32 cellular contexts compared by ENCODE assay signal in genomic region chr2:23273786-23274185, GRCh38.
DNase-seq lines count a peak whose midpoint lies in the region; ATAC-seq, FAIRE-seq and TF ChIP-seq lines count a peak whose summit lies in the region.
"Had no signal": no experiment of that assay in that cellular context is flagged by ENCODE, and none has a peak within 500 bp of the region (broad histone marks: within the 10 kb centered on the region; RNA-seq: fewer than 3 reads in every experiment).

No MANE protein-coding gene starts in this region.

- no peaks in the 10 kb centered on the region for H3K9me2 ChIP-seq in PC-9 (ENCODE audit: insufficient read depth)

- H3K4me3 ChIP-seq in A549 = no peak overlapping the region
- H3K4me3 ChIP-seq in RWPE2 (ENCODE audit: severe bottlenecking) = no peak overlapping the region
- no peak overlapping the region for H3K4me3 ChIP-seq in PC-9
- no peak overlapping the region for H3K4me3 ChIP-seq in right lobe of liver
- H3K4me3 ChIP-seq: BLaER1, gastroesophageal sphincter, GM23338, left lung, smooth muscle cell, stomach, tibial artery had no signal

- peak in 1 of 2 experiments; percentile 54; a peak in 3 of 6 replicates for ATAC-seq in A549
- ATAC-seq in RWPE2 (ENCODE audit: low read depth) = peak; percentile 91
- ATAC-seq in right lobe of liver = no peak
- ATAC-seq: activated CD4-positive, alpha-beta T cell treated with anti-CD3 and anti-CD28 coated beads for 36 hours; gastroesophageal sphincter; GM23338; left lung; naive thymus-derived CD8-positive, alpha-beta T cell had no signal

- intact Hi-C loops in PC-9 (cut with micrococcal nuclease; ENCODE audit: unreplicated experiment) (no loop called here), right lobe of liver (cut with DNase I) (no loop called here)

- peak in 1 of 2 experiments; percentile 13 for DNase-seq in A549 (ENCODE audit: low read depth in 1 of 2, low spot score in 1 of 2)
- peak; percentile 44 for DNase-seq in HCEC 1CT
- DNase-seq in RWPE2 (ENCODE audit: low spot score) = no peak
- peak; percentile 87 for DNase-seq in kidney tubule cell (ENCODE audit: low spot score)
- no peak for DNase-seq in PC-9
- DNase-seq in right lobe of liver = no peak
- DNase-seq in NOMO-1 treated with DMSO at 0.1 percent for 48 hours (lab: John Stamatoyannopoulos, UW; ENCODE audit: unreplicated experiment) = no peak
- DNase-seq: activated CD4-positive, alpha-beta T cell treated with anti-CD3 and anti-CD28 coated beads for 36 hours; activated effector memory CD4-positive, alpha-beta T cell treated with anti-CD3 and anti-CD28 coated beads, Interleukin-2, amount 50 U/mL, for 16 hours; activated naive CD8-positive, alpha-beta T cell treated with anti-CD3 and anti-CD28 coated beads for 36 hours; activated T-cell treated with anti-CD3 and anti-CD28 coated beads, Interleukin-2, amount 50 U/mL, for 1 hour; central memory CD4-positive, alpha-beta T cell; dermis blood vessel endothelial cell; DND-41; hippocampal formation; IMR-90; left lung; naive thymus-derived CD8-positive, alpha-beta T cell; NCI-H1092 treated with DMSO at 0.1 percent for 48 hours; NCI-H187; NCI-H526 treated with DMSO at 0.1 percent for 48 hours; occipital lobe; stimulated activated CD4-positive, alpha-beta T cell treated with anti-CD3 and anti-CD28 coated beads, Interleukin-1b, Interleukin-23, amount 100 ng/mL, for 48 hours; stomach; tibial artery had no signal

- H3K36me3 ChIP-seq in RWPE2 (ENCODE audit: low read depth) = no peaks in the 10 kb centered on the region
- H3K36me3 ChIP-seq in PC-9 (ENCODE audit: low read depth) = no peaks in the 10 kb centered on the region
- no peaks in the 10 kb centered on the region for H3K36me3 ChIP-seq in right lobe of liver
- H3K36me3 ChIP-seq: BLaER1, gastroesophageal sphincter, left lung, stomach, tibial artery had no signal

- H3K27ac ChIP-seq in A549 (no peak overlapping the region), RWPE2 (ENCODE audit: poor library complexity, severe bottlenecking) (no peak overlapping the region), PC-9 (no peak overlapping the region), right lobe of liver (no peak overlapping the region)
- H3K27ac ChIP-seq: BLaER1, gastroesophageal sphincter, left lung, stomach, tibial artery had no signal

- no peak for TF ChIP-seq EP300 in A549 (IDR thresholded peaks at IDR 0.05)

- H4K20me1 ChIP-seq in PC-9 (ENCODE audit: insufficient read depth) = no peaks in the 10 kb centered on the region; the same call in 1 of the 2 replicates
- H4K20me1 ChIP-seq: BLaER1 had no signal

- BruUV-seq in PC-9 (replicated peaks; lab: Mats Ljungman, UMichigan) = no TSS peak

- peak; percentile 59 for FAIRE-seq in A549 (lab: Jason Lieb, UNC)
- FAIRE-seq: astrocyte, GM12892, RCC 7860 had no signal

- CTCF ChIA-PET in A549 (lab: Yijun Ruan, JAX) = interaction anchor here (1.3 kb wide), 1 partner anchor 19 kb away, joined by 3 read pairs; no protein-coding TSS in a partner anchor
- CTCF ChIA-PET in PC-9 (lab: Charles Lee) = no interaction called here

- no peak overlapping the region for H2AFZ ChIP-seq in PC-9
- H2AFZ ChIP-seq: GM23338 had no signal

- H3K9me3 ChIP-seq in A549 (no peaks in the 10 kb centered on the region), RWPE2 (ENCODE audit: severe bottlenecking) (no peaks in the 10 kb centered on the region), PC-9 (ENCODE audit: insufficient read depth, low read depth) (no peaks in the 10 kb centered on the region), right lobe of liver (no peaks in the 10 kb centered on the region)
- H3K9me3 ChIP-seq: BLaER1, gastroesophageal sphincter, left lung, stomach, tibial artery had no signal

- no peak for TF ChIP-seq RAD21 in A549 (conservative IDR thresholded peaks at IDR 0.05 in 1 of 2, IDR thresholded peaks at IDR 0.05 in 1 of 2)

- peaks cover 24% of the 10 kb centered on the region for H3K4me1 ChIP-seq in A549
- H3K4me1 ChIP-seq in RWPE2 (ENCODE audit: insufficient read depth, poor library complexity, severe bottlenecking) = no peaks in the 10 kb centered on the region
- no peaks in the 10 kb centered on the region for H3K4me1 ChIP-seq in PC-9 (replicated peaks; ENCODE audit: insufficient read depth)
- peaks cover 0 to 9% (median 0%) of the 10 kb centered on the region in 4 donors for H3K4me1 ChIP-seq in right lobe of liver
- H3K4me1 ChIP-seq: BLaER1, left lung, stomach had no signal

- POLR2A ChIA-PET in A549 (lab: Yijun Ruan, JAX) (no interaction called here), PC-9 (lab: Charles Lee; ENCODE audit: unreplicated experiment) (no interaction called here)

- 70% methylated on average over 3 of the region's 3 CpGs for WGBS in A549 (ENCODE audit: missing lambda C conversion rate)
- 81% methylated on average over 3 of the region's 3 CpGs for WGBS in right lobe of liver (ENCODE audit: insufficient coverage, low coverage, low lambda C conversion rate, missing lambda C conversion rate)

- TF ChIP-seq POLR2A in A549 (IDR thresholded peaks at IDR 0.05; ENCODE audit: low read length) (no peak), right lobe of liver (IDR thresholded peaks at IDR 0.05) (no peak)

- TF ChIP-seq CTCF in A549 (IDR thresholded peaks at IDR 0.05) (no peak), RWPE2 (IDR thresholded peaks at IDR 0.05; ENCODE audit: poor library complexity, severe bottlenecking) (no peak), PC-9 (conservative IDR thresholded peaks at IDR 0.05) (no peak), right lobe of liver (IDR thresholded peaks at IDR 0.05) (no peak)

- H3K4me2 ChIP-seq in A549 (no peak overlapping the region), PC-9 (no peak overlapping the region)
- H3K4me2 ChIP-seq: BLaER1, GM23338, smooth muscle cell had no signal

- H3K79me2 ChIP-seq in PC-9 (ENCODE audit: low read depth) = no peaks in the 10 kb centered on the region

- H3K27me3 ChIP-seq in RWPE2 (ENCODE audit: insufficient read depth, poor library complexity, severe bottlenecking) = no peaks in the 10 kb centered on the region
- H3K27me3 ChIP-seq in PC-9 (ENCODE audit: insufficient read depth, low read depth) = peaks cover 11% of the 10 kb centered on the region; the same call in 1 of the 2 replicates
- no peaks in the 10 kb centered on the region for H3K27me3 ChIP-seq in right lobe of liver
- H3K27me3 ChIP-seq: BLaER1, gastroesophageal sphincter, stomach, tibial artery had no signal

- no peaks in the 10 kb centered on the region for H3F3A ChIP-seq in PC-9 (ENCODE audit: insufficient read depth, low read depth)

TF ChIP-seq in A549, 52 proteins besides CTCF, POLR2A, EP300 and RAD21:
- TF ChIP-seq CBX8 (IDR thresholded peaks at IDR 0.05) = no peak
- TF ChIP-seq, protein P1, sequence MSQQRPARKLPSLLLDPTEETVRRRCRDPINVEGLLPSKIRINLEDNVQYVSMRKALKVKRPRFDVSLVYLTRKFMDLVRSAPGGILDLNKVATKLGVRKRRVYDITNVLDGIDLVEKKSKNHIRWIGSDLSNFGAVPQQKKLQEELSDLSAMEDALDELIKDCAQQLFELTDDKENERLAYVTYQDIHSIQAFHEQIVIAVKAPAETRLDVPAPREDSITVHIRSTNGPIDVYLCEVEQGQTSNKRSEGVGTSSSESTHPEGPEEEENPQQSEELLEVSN (IDR thresholded peaks at IDR 0.05; ENCODE audit: borderline replicate concordance, low read depth) = no peak
- TF ChIP-seq USF2 (IDR thresholded peaks at IDR 0.05) = no peak
- no peak for TF ChIP-seq SREBF2 (IDR thresholded peaks at IDR 0.05)
- TF ChIP-seq FOXS1 (CRISPR knock-in tag; IDR thresholded peaks at IDR 0.05) = no peak
- TF ChIP-seq SMC3 (IDR thresholded peaks at IDR 0.05) = no peak
- TF ChIP-seq, protein P2, sequence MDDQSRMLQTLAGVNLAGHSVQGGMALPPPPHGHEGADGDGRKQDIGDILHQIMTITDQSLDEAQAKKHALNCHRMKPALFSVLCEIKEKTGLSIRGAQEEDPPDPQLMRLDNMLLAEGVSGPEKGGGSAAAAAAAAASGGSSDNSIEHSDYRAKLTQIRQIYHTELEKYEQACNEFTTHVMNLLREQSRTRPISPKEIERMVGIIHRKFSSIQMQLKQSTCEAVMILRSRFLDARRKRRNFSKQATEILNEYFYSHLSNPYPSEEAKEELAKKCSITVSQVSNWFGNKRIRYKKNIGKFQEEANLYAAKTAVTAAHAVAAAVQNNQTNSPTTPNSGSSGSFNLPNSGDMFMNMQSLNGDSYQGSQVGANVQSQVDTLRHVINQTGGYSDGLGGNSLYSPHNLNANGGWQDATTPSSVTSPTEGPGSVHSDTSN (IDR thresholded peaks at IDR 0.05) = no peak
- TF ChIP-seq MAZ (IDR thresholded peaks at IDR 0.05; ENCODE audit: borderline replicate concordance, low read depth, low read length) = no peak
- no peak for TF ChIP-seq HOXB5 (CRISPR knock-in tag; IDR thresholded peaks at IDR 0.05)
- TF ChIP-seq RARB (CRISPR knock-in tag; IDR thresholded peaks at IDR 0.05) = no peak

Comparison
In these comparisons a context has a peak if more than half of its experiments do, and no peak if none do; other contexts are left out.
1. DNase-seq: peak in HCEC 1CT (single experiment) and kidney tubule cell (single experiment); none in RWPE2 (single experiment), PC-9 (0 of 2), right lobe of liver (0 of 3) and NOMO-1 treated with DMSO at 0.1 percent for 48 hours (single experiment).